Comparison of ENCODE assay signal across 33 cellular contexts in genomic region chr20:44354979-44355502, GRCh38. TPM values are rescaled to one million over a fixed set of nuclear protein-coding genes. Genes with fewer than 3 reads are reported as not detected.
A peak's percentile ranks its signal among the peaks of the same experiment; 100 is the strongest.
DNase-seq lines count a peak whose midpoint lies in the region; ATAC-seq and TF ChIP-seq lines count a peak whose summit lies in the region.
"Had no signal": no experiment of that assay in that cellular context is flagged by ENCODE, and none has a peak within 500 bp of the region (broad histone marks: within the 10 kb centered on the region; RNA-seq: fewer than 3 reads in every experiment).

No MANE protein-coding gene starts in this region.

- H3K4me2 ChIP-seq in HCT116 (ENCODE audit: low read length): peak overlapping the region; percentile 72
- H3K4me2 ChIP-seq: SK-N-SH had no signal

- DNase-seq in HCT116 (ENCODE audit: low read depth, low spot score) (peak; percentile 27), SW480 (ENCODE audit: low spot score) (peak; percentile 95), SKM-1 treated with dmso at 0.1 percent for 144 hours (lab: John Stamatoyannopoulos, UW; ENCODE audit: unreplicated experiment) (no peak), SIG-M5 (lab: John Stamatoyannopoulos, UW) (no peak), immature natural killer cell (no peak)
- DNase-seq: activated CD4-positive, alpha-beta T cell treated with anti-CD3 and anti-CD28 coated beads for 1 hour; activated CD8-positive, alpha-beta T cell treated with anti-CD3 and anti-CD28 coated beads for 36 hours; effector CD8-positive, alpha-beta T cell; EL; foreskin fibroblast; mesenchymal stem cell; naive thymus-derived CD8-positive, alpha-beta T cell; NCI-H1417; NCI-H774; SK-N-SH; stimulated activated CD4-positive, alpha-beta T cell treated with anti-CD3 and anti-CD28 coated beads, Interleukin-4, amount 100 ng/mL, for 1 hour had no signal

- H3K36me3 Mint-ChIP-seq in immature natural killer cell: no peaks in the 10 kb centered on the region
- H3K36me3 Mint-ChIP-seq: activated naive CD4-positive, alpha-beta T cell treated with anti-CD3 and anti-CD28 coated beads, Interleukin-2, amount 50 U/mL, for 72 hours; naive thymus-derived CD8-positive, alpha-beta T cell had no signal

- no peak for TF ChIP-seq RAD21 in HCT116 (IDR thresholded peaks at IDR 0.05; ENCODE audit: low read depth)
- TF ChIP-seq RAD21 in liver (IDR thresholded peaks at IDR 0.05): no peak

- no peak overlapping the region for H2AFZ ChIP-seq in HCT116 (ENCODE audit: low read depth, low read length, poor library complexity, severe bottlenecking)

- H3K36me3 ChIP-seq in HCT116 (ENCODE audit: control insufficient read depth in 1 of 2, insufficient read depth in 2 of 2, low read length in 2 of 2): no peaks in the 10 kb centered on the region
- H3K36me3 ChIP-seq in liver (ENCODE audit: control insufficient read depth in 4 of 4, insufficient read depth in 3 of 4, low read depth in 1 of 4, low read length in 3 of 4): peaks cover 0 to 6% (median 4%) of the 10 kb centered on the region in 4 donors
- no peaks in the 10 kb centered on the region for H3K36me3 ChIP-seq in rectal smooth muscle tissue (ENCODE audit: control insufficient read depth, insufficient read depth, low read length)
- H3K36me3 ChIP-seq: heart left ventricle, right atrium auricular region, suprapubic skin had no signal

- no peaks in the 10 kb centered on the region for H3K4me1 Mint-ChIP-seq in immature natural killer cell
- H3K4me1 Mint-ChIP-seq: activated T-helper 17 cell treated with anti-CD3 and anti-CD28 coated beads, Interleukin-2, amount 50 U/mL, for 72 hours had no signal

- H3K27me3 ChIP-seq in HCT116 (ENCODE audit: insufficient read depth, low read length): no peaks in the 10 kb centered on the region
- H3K27me3 ChIP-seq in liver (ENCODE audit: control insufficient read depth in 4 of 4, insufficient read depth in 4 of 4, low read length in 3 of 4): no peaks in the 10 kb centered on the region
- no peaks in the 10 kb centered on the region for H3K27me3 ChIP-seq in rectal smooth muscle tissue (ENCODE audit: control insufficient read depth, insufficient read depth, low read length)
- H3K27me3 ChIP-seq: right atrium auricular region had no signal

- no peak for TF ChIP-seq POLR2A in HCT116 (IDR thresholded peaks at IDR 0.05; ENCODE audit: borderline replicate concordance, extremely low read depth, insufficient read depth, insufficient read length)

- no peak overlapping the region for H3K4me3 Mint-ChIP-seq in immature natural killer cell
- H3K4me3 Mint-ChIP-seq: activated CD8-positive, alpha-beta T cell treated with anti-CD3 and anti-CD28 coated beads for 36 hours; activated T-helper 17 cell treated with anti-CD3 and anti-CD28 coated beads, Interleukin-2, amount 50 U/mL, for 72 hours; naive thymus-derived CD8-positive, alpha-beta T cell had no signal

- H3K79me2 ChIP-seq in HCT116 (ENCODE audit: insufficient read depth, low read length): no peaks in the 10 kb centered on the region

- WGBS in liver: 44% methylated on average over 6 of the region's 6 CpGs

- BruUV-seq in HCT116 (replicated peaks; lab: Mats Ljungman, UMichigan): no TSS peak

- POLR2A ChIA-PET in HCT116 (lab: Charles Lee): no interaction called here

- peak overlapping the region; percentile 53 to 59 for H3K4me3 ChIP-seq in HCT116 (replicated peaks in 1 of 2; ENCODE audit: low read depth in 1 of 2, low read length in 2 of 2)
- peak overlapping the region in 2 of 3 donors; percentile 56 to 69 for H3K4me3 ChIP-seq in liver (ENCODE audit: low read depth in 1 of 3, low read length in 3 of 3)
- peak overlapping the region; percentile 57 for H3K4me3 ChIP-seq in rectal smooth muscle tissue (ENCODE audit: low read length)
- H3K4me3 ChIP-seq: heart left ventricle, right atrium auricular region, suprapubic skin had no signal

- ATAC-seq in HCT116 (peak; percentile 84), HG03039 (IDR thresholded peaks at IDR 0.05; ENCODE audit: unreplicated experiment) (no peak)
- ATAC-seq: activated CD8-positive, alpha-beta T cell treated with anti-CD3 and anti-CD28 coated beads for 36 hours; activated naive CD4-positive, alpha-beta T cell treated with anti-CD3 and anti-CD28 coated beads, Interleukin-2, amount 50 U/mL, for 72 hours; activated T-helper 17 cell treated with anti-CD3 and anti-CD28 coated beads, Interleukin-2, amount 50 U/mL, for 72 hours; esophagus mucosa; naive thymus-derived CD8-positive, alpha-beta T cell had no signal

- H3K4me1 ChIP-seq in HCT116 (ENCODE audit: control insufficient read depth in 1 of 2, insufficient read depth in 2 of 2, low read length in 2 of 2): peaks cover 0 to 11% of the 10 kb centered on the region in 2 experiments; a peak in 3 of 4 replicates
- H3K4me1 ChIP-seq in liver (ENCODE audit: control insufficient read depth in 4 of 4, insufficient read depth in 4 of 4, low read length in 3 of 4): peaks cover 0 to 35% (median 24%) of the 10 kb centered on the region in 4 donors
- no peaks in the 10 kb centered on the region for H3K4me1 ChIP-seq in rectal smooth muscle tissue (ENCODE audit: control insufficient read depth, insufficient read depth, low read length)
- H3K4me1 ChIP-seq: right atrium auricular region, suprapubic skin had no signal

- H3K27ac ChIP-seq in HCT116 (ENCODE audit: low read depth, low read length): no peak overlapping the region; the same call in 1 of the 2 replicates
- peak overlapping the region; percentile 28 to 74 for H3K27ac ChIP-seq in liver (ENCODE audit: low read depth in 1 of 2, low read length in 2 of 2)
- H3K27ac ChIP-seq in rectal smooth muscle tissue (ENCODE audit: low read depth, low read length): no peak overlapping the region
- H3K27ac ChIP-seq: C4-2B, heart left ventricle, right atrium auricular region, suprapubic skin had no signal

- H3K27ac Mint-ChIP-seq in immature natural killer cell: peak overlapping the region in 2 of 6 donors; percentile 37 to 41
- H3K27ac Mint-ChIP-seq: activated CD8-positive, alpha-beta T cell treated with anti-CD3 and anti-CD28 coated beads for 36 hours; activated naive CD4-positive, alpha-beta T cell treated with anti-CD3 and anti-CD28 coated beads, Interleukin-2, amount 50 U/mL, for 72 hours; activated T-helper 17 cell treated with anti-CD3 and anti-CD28 coated beads, Interleukin-2, amount 50 U/mL, for 72 hours; naive thymus-derived CD8-positive, alpha-beta T cell had no signal

- RAD21 ChIA-PET in HCT116 (lab: Charles Lee; ENCODE audit: low non-redundant PET in 1 of 2, low total read pairs in 2 of 2, uncharacterized antibody in 2 of 2, unreplicated experiment in 2 of 2): no interaction called here

- CTCF ChIA-PET in HCT116 (lab: Charles Lee): interaction anchor here (1.4 kb wide), 1 partner anchor 138 kb away, joined by 3 read pairs; no protein-coding TSS in a partner anchor

- no peaks in the 10 kb centered on the region for H3K9me2 ChIP-seq in HCT116 (ENCODE audit: insufficient read depth)
- H3K9me2 ChIP-seq: SK-N-SH had no signal

- no peaks in the 10 kb centered on the region for H3K9me3 ChIP-seq in HCT116 (ENCODE audit: control insufficient read depth in 1 of 2, insufficient read depth in 1 of 2, low read depth in 1 of 2, low read length in 2 of 2)
- H3K9me3 ChIP-seq in liver (ENCODE audit: control insufficient read depth in 4 of 4, low read length in 3 of 4): no peaks in the 10 kb centered on the region
- H3K9me3 ChIP-seq: heart left ventricle, right atrium auricular region, SK-N-SH, suprapubic skin had no signal

- H3K27me3 Mint-ChIP-seq in immature natural killer cell (ENCODE audit: low read depth in 3 of 3): peaks cover 4 to 16% (median 10%) of the 10 kb centered on the region in 3 donors

- TF ChIP-seq CTCF in HCT116 (IDR thresholded peaks at IDR 0.05 in 2 of 3, conservative IDR thresholded peaks at IDR 0.05 in 1 of 3; ENCODE audit: borderline replicate concordance in 1 of 3, insufficient read depth in 1 of 3, low read depth in 2 of 3, low read length in 2 of 3): no peak
- no peak for TF ChIP-seq CTCF in liver (IDR thresholded peaks at IDR 0.05; ENCODE audit: low read depth, low read length, missing input control)

- no peaks in the 10 kb centered on the region for H4K20me1 ChIP-seq in HCT116 (ENCODE audit: insufficient read depth)

- H3K9me3 Mint-ChIP-seq in immature natural killer cell: no peaks in the 10 kb centered on the region
- H3K9me3 Mint-ChIP-seq: activated CD8-positive, alpha-beta T cell treated with anti-CD3 and anti-CD28 coated beads for 36 hours; activated naive CD4-positive, alpha-beta T cell treated with anti-CD3 and anti-CD28 coated beads, Interleukin-2, amount 50 U/mL, for 72 hours; activated T-helper 17 cell treated with anti-CD3 and anti-CD28 coated beads, Interleukin-2, amount 50 U/mL, for 72 hours; naive thymus-derived CD8-positive, alpha-beta T cell had no signal

- intact Hi-C loops in HCT116 (cut with micrococcal nuclease): no loop called here

- H3K9ac ChIP-seq in HCT116 (ENCODE audit: low read length): peak overlapping the region; percentile 48
- H3K9ac ChIP-seq in liver (ENCODE audit: low read depth in 1 of 2, low read length in 2 of 2): no peak overlapping the region
- H3K9ac ChIP-seq in rectal smooth muscle tissue (ENCODE audit: low read length): no peak overlapping the region
- H3K9ac ChIP-seq: SK-N-SH had no signal

TF ChIP-seq in HCT116, 20 proteins besides CTCF, POLR2A, EP300 and RAD21 (continues in another document):
- no peak for TF ChIP-seq FOSL1 (IDR thresholded peaks at IDR 0.05; ENCODE audit: low read depth)
- no peak for TF ChIP-seq SP1 (IDR thresholded peaks at IDR 0.05; ENCODE audit: low read depth)
- no peak for TF ChIP-seq TCF7L2 (IDR thresholded peaks at IDR 0.05; ENCODE audit: borderline replicate concordance, extremely low read depth, insufficient read depth, insufficient read length)
- TF ChIP-seq SRF (IDR thresholded peaks at IDR 0.05; ENCODE audit: low read depth): no peak
- no peak for TF ChIP-seq POLR2AphosphoS5 (IDR thresholded peaks at IDR 0.05; ENCODE audit: low read depth, low read length)

TF ChIP-seq in liver, 16 proteins besides CTCF, POLR2A, EP300 and RAD21 (continues in another document):
- peak in 1 of 2 donors; percentile 59 for TF ChIP-seq JUND (IDR thresholded peaks at IDR 0.05)
- no peak for TF ChIP-seq YY1 (IDR thresholded peaks at IDR 0.05)
- no peak for TF ChIP-seq ATF3 (IDR thresholded peaks at IDR 0.05)
- peak in 1 of 2 donors; percentile 24 for TF ChIP-seq HNF4A (conservative IDR thresholded peaks at IDR 0.05)

RNA-seq across cellular contexts. Expression of gene HNF4A, which starts 0.5 kb away (rescaled TPM):
- total RNA-seq in HCT116 (2021; ENCODE audit: unreplicated experiment) (7.4 TPM), liver (100 to 1,000 TPM in 1 of 2 donors, 10 to 100 TPM in 1; 51.7 to 171 TPM)
- 5.9 and 6.3 TPM in 2 replicates for polyA plus RNA-seq in HCT116 (2012)
- polyA plus RNA-seq in liver (100 to 1,000 TPM in 1 of 2 donors, 10 to 100 TPM in 1; 52.3 to 120 TPM), immature natural killer cell (not detected)
- total RNA-seq: activated CD8-positive, alpha-beta T cell treated with anti-CD3 and anti-CD28 coated beads for 36 hours; activated naive CD4-positive, alpha-beta T cell treated with anti-CD3 and anti-CD28 coated beads, Interleukin-2, amount 50 U/mL, for 72 hours; activated T-helper 17 cell treated with anti-CD3 and anti-CD28 coated beads, Interleukin-2, amount 50 U/mL, for 72 hours; bronchial epithelial cell; esophagus mucosa; heart left ventricle; MCF 10A; naive thymus-derived CD8-positive, alpha-beta T cell; OCI-LY7; osteocyte; right atrium auricular region; suprapubic skin; T-helper 2 cell treated with Interferon-gamma antibody and Interleukin-4, amounts not matched to agents 100 ng/mL and 5 ng/mL, for 36 hours; urinary bladder had no signal
- polyA plus RNA-seq: AG04450; naive thymus-derived CD8-positive, alpha-beta T cell; SK-N-SH had no signal

RNA-seq across cellular contexts. Expression of gene R3HDML, which starts 18.2 kb away (rescaled TPM):
- total RNA-seq in HCT116 (2021; ENCODE audit: unreplicated experiment) (not detected), liver (not detected)
- not detected in 2 replicates for polyA plus RNA-seq in HCT116 (2012)
- polyA plus RNA-seq in liver (not detected), immature natural killer cell (not detected)
- total RNA-seq: activated CD8-positive, alpha-beta T cell treated with anti-CD3 and anti-CD28 coated beads for 36 hours; activated naive CD4-positive, alpha-beta T cell treated with anti-CD3 and anti-CD28 coated beads, Interleukin-2, amount 50 U/mL, for 72 hours; activated T-helper 17 cell treated with anti-CD3 and anti-CD28 coated beads, Interleukin-2, amount 50 U/mL, for 72 hours; bronchial epithelial cell; esophagus mucosa; heart left ventricle; MCF 10A; naive thymus-derived CD8-positive, alpha-beta T cell; OCI-LY7; osteocyte; right atrium auricular region; suprapubic skin; T-helper 2 cell treated with Interferon-gamma antibody and Interleukin-4, amounts not matched to agents 100 ng/mL and 5 ng/mL, for 36 hours; urinary bladder had no signal
- polyA plus RNA-seq: AG04450; heart left ventricle; naive thymus-derived CD8-positive, alpha-beta T cell; SK-N-SH; urinary bladder had no signal

RNA-seq across cellular contexts. Expression of gene FITM2, which starts 44.0 kb away (rescaled TPM):
- total RNA-seq in HCT116 (2021; ENCODE audit: unreplicated experiment) (5.2 TPM), liver (1 to 10 TPM; 3.3 to 9.9 TPM)
- 4.1 and 4.3 TPM in 2 replicates for polyA plus RNA-seq in HCT116 (2012)
- polyA plus RNA-seq in liver (1 to 10 TPM; 3.5 to 4.3 TPM), immature natural killer cell (under 1 TPM; 0.15 to 0.89 (median 0.40) TPM)

Comparison
In these comparisons a context has a peak if more than half of its experiments do, and no peak if none do; other contexts are left out.
1. DNase-seq: peak in HCT116 (single experiment) and SW480 (single experiment); none in SKM-1 treated with dmso at 0.1 percent for 144 hours (single experiment), SIG-M5 (single experiment) and immature natural killer cell (0 of 3).
2. H3K27ac ChIP-seq: peak in liver (2 of 2); none in HCT116 (single experiment) and rectal smooth muscle tissue (single experiment).
3. Peak in every context shown above with its lines, with median percentiles within 50 percentile points of each other: H3K4me3 ChIP-seq.